8 cellular contexts compared by ENCODE assay signal in genomic region chr19:54653181-54653809, GRCh38. TPM values are rescaled to one million over a fixed set of nuclear protein-coding genes. Genes with fewer than 3 reads are reported as not detected.
DNase-seq lines count a peak whose midpoint lies in the region; ATAC-seq and TF ChIP-seq lines count a peak whose summit lies in the region.

No MANE protein-coding gene starts in this region.

- H3K27ac Mint-ChIP-seq in stimulated activated naive B cell treated with anti-CD40 and anti-IgM and Interleukin-4, amounts not matched to agents 10 μg/mL and 1 μg/mL and 100 μg/mL, for 72 hours: no peak overlapping the region
- H3K27ac Mint-ChIP-seq in activated T-helper 2 cell treated with anti-CD3 and anti-CD28 coated beads, Interferon-gamma antibody, Interleukin-2, Interleukin-4, amounts not matched to agents 10 μg/mL and 5 μg/mL and 100 μg/mL, durations not matched to agents 14 hours and 24 hours and 36 hours: no peak overlapping the region

- peak; percentile 78 for TF ChIP-seq CTCF in A673 (conservative IDR thresholded peaks at IDR 0.05; ENCODE audit: low read depth, low read length)
- TF ChIP-seq CTCF in GM12874 (IDR thresholded peaks at IDR 0.05; ENCODE audit: insufficient read depth, low read depth, low read length): peak; percentile 31; the same call in 1 of the 2 replicates
- peak; percentile 49 for TF ChIP-seq CTCF in epithelial cell of proximal tubule (conservative IDR thresholded peaks at IDR 0.05; ENCODE audit: low read depth, low read length)

- H3K36me3 Mint-ChIP-seq in stimulated activated naive B cell treated with anti-CD40 and anti-IgM and Interleukin-4, amounts not matched to agents 10 μg/mL and 1 μg/mL and 100 μg/mL, for 72 hours: no peaks in the 10 kb centered on the region
- no peaks in the 10 kb centered on the region for H3K36me3 Mint-ChIP-seq in activated T-helper 2 cell treated with anti-CD3 and anti-CD28 coated beads, Interferon-gamma antibody, Interleukin-2, Interleukin-4, amounts not matched to agents 10 μg/mL and 5 μg/mL and 100 μg/mL, durations not matched to agents 14 hours and 24 hours and 36 hours (ENCODE audit: low read depth)

- DNase-seq in A673 (ENCODE audit: low spot score): peak; percentile 52
- peak; percentile 73 for DNase-seq in NOMO-1 treated with DMSO at 0.1 percent for 48 hours (lab: John Stamatoyannopoulos, UW; ENCODE audit: unreplicated experiment)
- DNase-seq in epithelial cell of proximal tubule (ENCODE audit: low read depth): no peak
- DNase-seq in stimulated activated naive B cell treated with anti-CD40 and anti-IgM and Interleukin-4, amounts not matched to agents 10 μg/mL and 1 μg/mL and 100 μg/mL, for 72 hours: no peak
- no peak for DNase-seq in activated effector memory CD4-positive, alpha-beta T cell treated with Interleukin-2 at 50 U/mL for 16 hours
- DNase-seq in activated naive CD4-positive, alpha-beta T cell treated with Interleukin-2 at 50 U/mL for 16 hours: no peak
- no peak for DNase-seq in activated T-helper 2 cell treated with anti-CD3 and anti-CD28 coated beads, Interferon-gamma antibody, Interleukin-2, Interleukin-4, amounts not matched to agents 10 μg/mL and 5 μg/mL and 100 μg/mL, durations not matched to agents 14 hours and 24 hours and 36 hours (ENCODE audit: low spot score)

- ATAC-seq in stimulated activated naive B cell treated with anti-CD40 and anti-IgM and Interleukin-4, amounts not matched to agents 10 μg/mL and 1 μg/mL and 100 μg/mL, for 72 hours (replicated peaks): peak; percentile 67 to 68

- POLR2A ChIA-PET in A673 (lab: Charles Lee; ENCODE audit: low non-redundant PET): no interaction called here

- BruUV-seq in A673 (replicated peaks; lab: Mats Ljungman, UMichigan): no TSS peak

- H3K4me3 Mint-ChIP-seq in stimulated activated naive B cell treated with anti-CD40 and anti-IgM and Interleukin-4, amounts not matched to agents 10 μg/mL and 1 μg/mL and 100 μg/mL, for 72 hours: no peak overlapping the region
- H3K4me3 Mint-ChIP-seq in activated T-helper 2 cell treated with anti-CD3 and anti-CD28 coated beads, Interferon-gamma antibody, Interleukin-2, Interleukin-4, amounts not matched to agents 10 μg/mL and 5 μg/mL and 100 μg/mL, durations not matched to agents 14 hours and 24 hours and 36 hours (ENCODE audit: low read depth): no peak overlapping the region

- peaks cover 12 to 23% of the 10 kb centered on the region in 2 donors for H3K4me1 Mint-ChIP-seq in stimulated activated naive B cell treated with anti-CD40 and anti-IgM and Interleukin-4, amounts not matched to agents 10 μg/mL and 1 μg/mL and 100 μg/mL, for 72 hours
- H3K4me1 Mint-ChIP-seq in activated T-helper 2 cell treated with anti-CD3 and anti-CD28 coated beads, Interferon-gamma antibody, Interleukin-2, Interleukin-4, amounts not matched to agents 10 μg/mL and 5 μg/mL and 100 μg/mL, durations not matched to agents 14 hours and 24 hours and 36 hours (ENCODE audit: low read depth): no peaks in the 10 kb centered on the region

- intact Hi-C loops in A673 (cut with micrococcal nuclease; ENCODE audit: unreplicated experiment): loop anchor here (5.0 kb wide), 1 partner anchor 264 kb away; no protein-coding TSS in a partner anchor
- intact Hi-C loops in activated T-helper 2 cell treated with anti-CD3 and anti-CD28 coated beads, Interferon-gamma antibody, Interleukin-2, Interleukin-4, amounts not matched to agents 10 μg/mL and 5 μg/mL and 100 μg/mL, durations not matched to agents 14 hours and 24 hours and 36 hours (cut with micrococcal nuclease): no loop called here

- peaks cover 7% of the 10 kb centered on the region for H3K4me1 ChIP-seq in A673 (ENCODE audit: insufficient read depth, low read length, poor library complexity, severe bottlenecking)

- CTCF ChIA-PET in A673 (lab: Charles Lee): no interaction called here

- H3K9me3 Mint-ChIP-seq in stimulated activated naive B cell treated with anti-CD40 and anti-IgM and Interleukin-4, amounts not matched to agents 10 μg/mL and 1 μg/mL and 100 μg/mL, for 72 hours: no peaks in the 10 kb centered on the region
- no peaks in the 10 kb centered on the region for H3K9me3 Mint-ChIP-seq in activated T-helper 2 cell treated with anti-CD3 and anti-CD28 coated beads, Interferon-gamma antibody, Interleukin-2, Interleukin-4, amounts not matched to agents 10 μg/mL and 5 μg/mL and 100 μg/mL, durations not matched to agents 14 hours and 24 hours and 36 hours

- H3K9me3 ChIP-seq in A673 (ENCODE audit: low read depth, low read length, poor library complexity, severe bottlenecking): no peaks in the 10 kb centered on the region

- no peak overlapping the region for H3K27ac ChIP-seq in A673 (ENCODE audit: low read depth, low read length, poor library complexity, severe bottlenecking)

- H3K27me3 Mint-ChIP-seq in stimulated activated naive B cell treated with anti-CD40 and anti-IgM and Interleukin-4, amounts not matched to agents 10 μg/mL and 1 μg/mL and 100 μg/mL, for 72 hours: no peaks in the 10 kb centered on the region
- H3K27me3 Mint-ChIP-seq in activated T-helper 2 cell treated with anti-CD3 and anti-CD28 coated beads, Interferon-gamma antibody, Interleukin-2, Interleukin-4, amounts not matched to agents 10 μg/mL and 5 μg/mL and 100 μg/mL, durations not matched to agents 14 hours and 24 hours and 36 hours (ENCODE audit: low read depth): no peaks in the 10 kb centered on the region

- no peaks in the 10 kb centered on the region for H3K27me3 ChIP-seq in A673 (replicated peaks; ENCODE audit: insufficient read depth, low read depth, low read length, poor library complexity)

- H3K4me3 ChIP-seq in A673 (ENCODE audit: low read depth, low read length, poor library complexity, severe bottlenecking): no peak overlapping the region
- H3K4me3 ChIP-seq in epithelial cell of proximal tubule (ENCODE audit: low read depth, low read length): no peak overlapping the region

- no peaks in the 10 kb centered on the region for H3K36me3 ChIP-seq in A673 (ENCODE audit: insufficient read depth, low read length, poor library complexity, severe bottlenecking)

RNA-seq across cellular contexts. Expression of gene LILRB4, which starts 9.5 kb away (rescaled TPM):
- not detected in 2 replicates for total RNA-seq in A673 (2021)
- not detected in 2 replicates for total RNA-seq in epithelial cell of proximal tubule
- 0.32 and 0.46 TPM in 2 replicates for total RNA-seq in activated T-helper 2 cell treated with anti-CD3 and anti-CD28 coated beads, Interferon-gamma antibody, Interleukin-2, Interleukin-4, amounts not matched to agents 10 μg/mL and 5 μg/mL and 100 μg/mL, durations not matched to agents 14 hours and 24 hours and 36 hours

RNA-seq across cellular contexts. Expression of gene LILRB1, which starts 23.0 kb away (rescaled TPM):
- total RNA-seq in A673 (2021) (not detected in 2 replicates), epithelial cell of proximal tubule (not detected in 2 replicates)
- not detected in 2 replicates for total RNA-seq in activated T-helper 2 cell treated with anti-CD3 and anti-CD28 coated beads, Interferon-gamma antibody, Interleukin-2, Interleukin-4, amounts not matched to agents 10 μg/mL and 5 μg/mL and 100 μg/mL, durations not matched to agents 14 hours and 24 hours and 36 hours

RNA-seq across cellular contexts. Expression of gene LILRA1, which starts 59.9 kb away (rescaled TPM):
- total RNA-seq in A673 (2021) (not detected in 2 replicates), epithelial cell of proximal tubule (not detected in 2 replicates)
- total RNA-seq in activated T-helper 2 cell treated with anti-CD3 and anti-CD28 coated beads, Interferon-gamma antibody, Interleukin-2, Interleukin-4, amounts not matched to agents 10 μg/mL and 5 μg/mL and 100 μg/mL, durations not matched to agents 14 hours and 24 hours and 36 hours: not detected in 2 replicates

Comparison
In these comparisons a context has a peak if more than half of its experiments do, and no peak if none do; other contexts are left out.
1. DNase-seq: peak in A673 (single experiment) and NOMO-1 treated with DMSO at 0.1 percent for 48 hours (single experiment); none in epithelial cell of proximal tubule (single experiment), stimulated activated naive B cell treated with anti-CD40 and anti-IgM and Interleukin-4, amounts not matched to agents 10 μg/mL and 1 μg/mL and 100 μg/mL, for 72 hours (single experiment), activated effector memory CD4-positive, alpha-beta T cell treated with Interleukin-2 at 50 U/mL for 16 hours (single experiment), activated naive CD4-positive, alpha-beta T cell treated with Interleukin-2 at 50 U/mL for 16 hours (single experiment) and activated T-helper 2 cell treated with anti-CD3 and anti-CD28 coated beads, Interferon-gamma antibody, Interleukin-2, Interleukin-4, amounts not matched to agents 10 μg/mL and 5 μg/mL and 100 μg/mL, durations not matched to agents 14 hours and 24 hours and 36 hours (single experiment).
2. Peak in every context shown above with its lines, with median percentiles within 50 percentile points of each other: CTCF ChIP-seq.